ENCODE assay signal across 8 cellular contexts in genomic region chr16:71484006-71484893, GRCh38. TPM values are rescaled to one million over a fixed set of nuclear protein-coding genes. Genes with fewer than 3 reads are reported as not detected.
DNase-seq lines count a peak whose midpoint lies in the region; ATAC-seq, FAIRE-seq and TF ChIP-seq lines count a peak whose summit lies in the region.

No MANE protein-coding gene starts in this region.

- peak overlapping the region; percentile 100 for H2AFZ ChIP-seq in smooth muscle cell (ENCODE audit: low read depth)

- H3K27ac ChIP-seq in A673 (ENCODE audit: low read depth, low read length, poor library complexity, severe bottlenecking), result peak overlapping the region; percentile 89
- peak overlapping the region; percentile 92 for H3K27ac ChIP-seq in smooth muscle cell (ENCODE audit: low read depth)

- POLR2A ChIA-PET in A673 (lab: Charles Lee; ENCODE audit: low non-redundant PET), result no interaction called here

- no peaks in the 10 kb centered on the region for H3K9me3 Mint-ChIP-seq in immature natural killer cell

- H3K79me2 ChIP-seq in smooth muscle cell (ENCODE audit: low read depth), result no peaks in the 10 kb centered on the region

- H3F3A ChIP-seq in smooth muscle cell (ENCODE audit: low read depth), result peaks cover 4% of the 10 kb centered on the region

- H3K4me2 ChIP-seq in smooth muscle cell, result peak overlapping the region; percentile 83

- CTCF ChIA-PET in A673 (lab: Charles Lee), result no interaction called here

- TF ChIP-seq CTCF in A673 (conservative IDR thresholded peaks at IDR 0.05; ENCODE audit: low read depth, low read length) (no peak), WI38 (IDR thresholded peaks at IDR 0.05; ENCODE audit: low read depth, low read length) (no peak), bronchial epithelial cell (IDR thresholded peaks at IDR 0.05; ENCODE audit: insufficient read depth, low read length, severe bottlenecking) (no peak), smooth muscle cell (IDR thresholded peaks at IDR 0.05; ENCODE audit: borderline replicate concordance, insufficient read depth, poor library complexity, severe bottlenecking) (no peak)

- no peak for FAIRE-seq in bronchial epithelial cell (lab: Jason Lieb, UNC)

- BruUV-seq in A673 (replicated peaks; lab: Mats Ljungman, UMichigan), result no TSS peak

- H3K27ac Mint-ChIP-seq in immature natural killer cell, result peak overlapping the region; percentile 85 to 93 (median 89)

- H3K9me3 ChIP-seq in A673 (ENCODE audit: low read depth, low read length, poor library complexity, severe bottlenecking) (no peaks in the 10 kb centered on the region), smooth muscle cell (replicated peaks; ENCODE audit: low read depth) (no peaks in the 10 kb centered on the region)

- no peaks in the 10 kb centered on the region for H3K36me3 ChIP-seq in A673 (ENCODE audit: insufficient read depth, low read length, poor library complexity, severe bottlenecking)
- H3K36me3 ChIP-seq in bronchial epithelial cell (ENCODE audit: control insufficient read depth, insufficient read depth, low read length), result no peaks in the 10 kb centered on the region
- no peaks in the 10 kb centered on the region for H3K36me3 ChIP-seq in smooth muscle cell (ENCODE audit: low read depth)

- peaks cover 9 to 10% (median 9%) of the 10 kb centered on the region in 3 donors for H3K27me3 Mint-ChIP-seq in immature natural killer cell (ENCODE audit: low read depth in 3 of 3)

- H3K4me3 Mint-ChIP-seq in immature natural killer cell, result peak overlapping the region; percentile 87 to 93 (median 90)

- H3K4me3 ChIP-seq in A673 (ENCODE audit: low read depth, low read length, poor library complexity, severe bottlenecking) (peak overlapping the region; percentile 75), WI38 (ENCODE audit: low read depth, low read length) (peak overlapping the region; percentile 93), bronchial epithelial cell (ENCODE audit: low read depth, low read length) (peak overlapping the region; percentile 94), smooth muscle cell (peak overlapping the region; percentile 91)

- no peaks in the 10 kb centered on the region for H4K20me1 ChIP-seq in smooth muscle cell (ENCODE audit: low read depth)

- peaks cover 0 to 5% (median 0%) of the 10 kb centered on the region in 3 donors for H3K36me3 Mint-ChIP-seq in immature natural killer cell

- WGBS in smooth muscle cell (ENCODE audit: low lambda C conversion rate), result 2% methylated on average over 44 of the region's 44 CpGs

- intact Hi-C loops in A673 (cut with micrococcal nuclease; ENCODE audit: unreplicated experiment), result loop anchor here (1.0 kb wide), 1 partner anchor 22 kb away; the partner anchor contains the start of gene ZNF23

- H3K4me1 ChIP-seq in A673 (ENCODE audit: insufficient read depth, low read length, poor library complexity, severe bottlenecking) (peaks cover 4% of the 10 kb centered on the region), smooth muscle cell (ENCODE audit: low read depth) (peaks cover 4% of the 10 kb centered on the region)

- peak overlapping the region; percentile 91 for H3K9ac ChIP-seq in smooth muscle cell (ENCODE audit: low read depth)

- H3K27me3 ChIP-seq in A673 (replicated peaks; ENCODE audit: insufficient read depth, low read depth, low read length, poor library complexity) (no peaks in the 10 kb centered on the region), bronchial epithelial cell (ENCODE audit: control insufficient read depth, insufficient read depth, low read length) (no peaks in the 10 kb centered on the region), smooth muscle cell (ENCODE audit: low read depth) (no peaks in the 10 kb centered on the region)

- DNase-seq in A673 (ENCODE audit: low spot score), result peak; percentile 93
- peak; percentile 96 for DNase-seq in NCI-H2171 treated with DMSO at 0.1 percent for 48 hours (lab: John Stamatoyannopoulos, UW)
- peak; percentile 85 for DNase-seq in bronchial epithelial cell (ENCODE audit: low read depth)
- peak; percentile 86 to 91 (median 89) for DNase-seq in immature natural killer cell
- peak; percentile 22 for DNase-seq in smooth muscle cell (lab: John Stamatoyannopoulos, UW; ENCODE audit: unreplicated experiment)

- ATAC-seq in GM18868 (IDR thresholded peaks at IDR 0.05; ENCODE audit: unreplicated experiment), result peak; percentile 88
- peak; percentile 77 for ATAC-seq in HG03103 (IDR thresholded peaks at IDR 0.05; ENCODE audit: low read depth, unreplicated experiment)

- peaks cover 14 to 23% of the 10 kb centered on the region in 2 donors for H3K4me1 Mint-ChIP-seq in immature natural killer cell

RNA-seq across cellular contexts. Expression of gene ZNF19, which starts 4.9 kb away (rescaled TPM):
- total RNA-seq in A673 (2021), result 2.6 and 3.1 TPM in 2 replicates
- 2.6 and 3.2 TPM in 2 replicates for total RNA-seq in bronchial epithelial cell
- polyA plus RNA-seq in immature natural killer cell, result 1 to 10 TPM in 2 of 3 donors, under 1 TPM in 1; 0.21 to 3.4 (median 1.2) TPM
- total RNA-seq in smooth muscle cell, result 3.3 and 4.6 TPM in 2 replicates
- 0.37 and 2.2 TPM in 2 replicates for polyA plus RNA-seq in smooth muscle cell

RNA-seq across cellular contexts. Expression of gene ZNF23, which starts 22.2 kb away (rescaled TPM):
- total RNA-seq in A673 (2021) (10.2 and 10.9 TPM in 2 replicates), bronchial epithelial cell (7.9 and 8.1 TPM in 2 replicates), smooth muscle cell (6.8 and 14.1 TPM in 2 replicates)
- polyA plus RNA-seq in immature natural killer cell (1 to 10 TPM; 4.3 to 8.1 (median 5.4) TPM), smooth muscle cell (7.2 and 13.1 TPM in 2 replicates)

RNA-seq across cellular contexts. Expression of gene CHST4, which starts 42.0 kb away (rescaled TPM):
- not detected in 2 replicates for total RNA-seq in A673 (2021)
- under 0.01 and 0.26 TPM in 2 replicates for total RNA-seq in bronchial epithelial cell
- polyA plus RNA-seq in immature natural killer cell, result not detected
- not detected in 2 replicates for total RNA-seq in smooth muscle cell
- not detected in 2 replicates for polyA plus RNA-seq in smooth muscle cell

RNA-seq across cellular contexts. Expression of gene TLE7, which starts 42.4 kb away (rescaled TPM):
- total RNA-seq in A673 (2021), result not detected in 2 replicates
- not detected in 2 replicates for total RNA-seq in bronchial epithelial cell
- polyA plus RNA-seq in immature natural killer cell, result not detected
- total RNA-seq in smooth muscle cell, result not detected in 2 replicates
- polyA plus RNA-seq in smooth muscle cell, result not detected in 2 replicates

Comparison
In these comparisons a context has a peak if more than half of its experiments do, and no peak if none do; other contexts are left out.
1. Peak in every context shown above with its lines: DNase-seq, ATAC-seq, H3K4me3 ChIP-seq and H3K27ac ChIP-seq.
2. DNase-seq: peak in every context shown above with its lines; median percentile 96 in NCI-H2171 treated with DMSO at 0.1 percent for 48 hours; 93 in A673; 89 in immature natural killer cell; 85 in bronchial epithelial cell; 22 in smooth muscle cell.